22 cellular contexts compared by ENCODE assay signal in genomic region chr9:72025956-72026355, GRCh38. TPM values are rescaled to one million over a fixed set of nuclear protein-coding genes. Genes with fewer than 3 reads are reported as not detected.
DNase-seq lines count a peak whose midpoint lies in the region; ATAC-seq and TF ChIP-seq lines count a peak whose summit lies in the region.
"Had no signal": no experiment of that assay in that cellular context is flagged by ENCODE, and none has a peak within 500 bp of the region (broad histone marks: within the 10 kb centered on the region; RNA-seq: fewer than 3 reads in every experiment).

No MANE protein-coding gene starts in this region.

- no peaks in the 10 kb centered on the region for H3K27me3 Mint-ChIP-seq in activated naive CD8-positive, alpha-beta T cell treated with anti-CD3 and anti-CD28 coated beads, Interleukin-2, amount 10 ng/mL, durations not matched to agents 7 days and 5 days
- H3K27me3 Mint-ChIP-seq in activated naive CD8-positive, alpha-beta T cell treated with anti-CD3 and anti-CD28 coated beads, Interleukin-2, amount 50 U/mL, for 24 hours: no peaks in the 10 kb centered on the region
- H3K27me3 Mint-ChIP-seq in type B pancreatic cell (no peaks in the 10 kb centered on the region), endothelial cell (ENCODE audit: unreplicated experiment) (peaks cover 3% of the 10 kb centered on the region)
- H3K27me3 Mint-ChIP-seq: activated CD4-positive, alpha-beta T cell treated with anti-CD3 and anti-CD28 coated beads, Interleukin-2, amount 10 ng/mL, durations not matched to agents 7 days and 5 days; CD4-positive, alpha-beta T cell had no signal

- no peaks in the 10 kb centered on the region for H3K36me3 Mint-ChIP-seq in activated naive CD8-positive, alpha-beta T cell treated with anti-CD3 and anti-CD28 coated beads, Interleukin-2, amount 10 ng/mL, durations not matched to agents 7 days and 5 days
- H3K36me3 Mint-ChIP-seq in activated naive CD8-positive, alpha-beta T cell treated with anti-CD3 and anti-CD28 coated beads, Interleukin-2, amount 50 U/mL, for 24 hours (ENCODE audit: low read depth): no peaks in the 10 kb centered on the region
- H3K36me3 Mint-ChIP-seq in type B pancreatic cell (no peaks in the 10 kb centered on the region), endothelial cell (ENCODE audit: low read depth, unreplicated experiment) (no peaks in the 10 kb centered on the region)
- H3K36me3 Mint-ChIP-seq: T-cell had no signal

- in situ Hi-C loops in astrocyte of the spinal cord (cut with HindIII; ENCODE audit: low sequenced_read_pairs): no loop called here

- H2AFZ ChIP-seq in hepatocyte: no peak overlapping the region

- no peak for TF ChIP-seq POLR2A in stomach (IDR thresholded peaks at IDR 0.05)

- H4K20me1 ChIP-seq in hepatocyte (ENCODE audit: insufficient read depth, poor library complexity, severe bottlenecking): no peaks in the 10 kb centered on the region

- H3K27ac ChIP-seq in hepatocyte: peak overlapping the region; percentile 47
- H3K27ac ChIP-seq in stomach: peak overlapping the region in 2 of 5 donors; percentile 23 to 52
- H3K27ac ChIP-seq: ascending aorta, spleen had no signal

- POLR2A ChIA-PET in activated naive CD8-positive, alpha-beta T cell treated with anti-CD3 and anti-CD28 coated beads, Interleukin-2, amount 10 ng/mL, durations not matched to agents 7 days and 5 days (lab: Charles Lee): interaction anchor here (1.3 to 2.1 kb wide), 3 partner anchors 115 to 256 kb away, joined by 3 to 14 read pairs (median 3); partner anchors contain the start of genes ABHD17B and C9orf85

- no peaks in the 10 kb centered on the region for H3K79me2 ChIP-seq in hepatocyte

- H3K4me1 Mint-ChIP-seq in activated naive CD8-positive, alpha-beta T cell treated with anti-CD3 and anti-CD28 coated beads, Interleukin-2, amount 10 ng/mL, durations not matched to agents 7 days and 5 days: peaks cover 8% of the 10 kb centered on the region
- H3K4me1 Mint-ChIP-seq in activated naive CD8-positive, alpha-beta T cell treated with anti-CD3 and anti-CD28 coated beads, Interleukin-2, amount 50 U/mL, for 24 hours: no peaks in the 10 kb centered on the region
- H3K4me1 Mint-ChIP-seq in type B pancreatic cell (ENCODE audit: unreplicated experiment) (no peaks in the 10 kb centered on the region), endothelial cell (ENCODE audit: unreplicated experiment) (no peaks in the 10 kb centered on the region)

- intact Hi-C loops in stomach (cut with DNase I; ENCODE audit: low total_unique reads): no loop called here

- ATAC-seq in activated naive CD8-positive, alpha-beta T cell treated with anti-CD3 and anti-CD28 coated beads, Interleukin-2, amount 10 ng/mL, durations not matched to agents 7 days and 5 days (ENCODE audit: low read depth): no peak
- no peak for ATAC-seq in activated naive CD8-positive, alpha-beta T cell treated with anti-CD3 and anti-CD28 coated beads, Interleukin-2, amount 50 U/mL, for 24 hours
- ATAC-seq: effector memory CD8-positive, alpha-beta T cell had no signal

- TF ChIP-seq CTCF in astrocyte of the spinal cord (IDR thresholded peaks at IDR 0.05; ENCODE audit: low read depth, low read length): no peak
- TF ChIP-seq CTCF in hepatocyte (IDR thresholded peaks at IDR 0.05; ENCODE audit: poor library complexity): no peak
- no peak for TF ChIP-seq CTCF in type B pancreatic cell (conservative IDR thresholded peaks at IDR 0.05)
- no peak for TF ChIP-seq CTCF in endothelial cell (IDR thresholded peaks at IDR 0.05; ENCODE audit: unreplicated experiment)
- no peak for TF ChIP-seq CTCF in stomach (IDR thresholded peaks at IDR 0.05)

- H3K36me3 ChIP-seq in hepatocyte (replicated peaks; ENCODE audit: insufficient read depth, low read depth): no peaks in the 10 kb centered on the region
- no peaks in the 10 kb centered on the region for H3K36me3 ChIP-seq in stomach
- H3K36me3 ChIP-seq: ascending aorta, spleen had no signal

- DNase-seq in activated naive CD8-positive, alpha-beta T cell treated with anti-CD3 and anti-CD28 coated beads, Interleukin-2, amount 10 ng/mL, durations not matched to agents 7 days and 5 days: no peak
- no peak for DNase-seq in activated naive CD8-positive, alpha-beta T cell treated with anti-CD3 and anti-CD28 coated beads, Interleukin-2, amount 50 U/mL, for 24 hours
- DNase-seq in astrocyte of the spinal cord (ENCODE audit: low read depth, low spot score) (peak; percentile 3), hepatocyte (ENCODE audit: low spot score) (no peak), type B pancreatic cell (ENCODE audit: extremely low spot score, unreplicated experiment) (no peak), endothelial cell (ENCODE audit: low spot score) (no peak), stomach (no peak)
- DNase-seq in stimulated activated CD4-positive, alpha-beta T cell treated with anti-CD3 and anti-CD28 coated beads, Interleukin-4, amount 100 ng/mL, for 24 hours: no peak
- DNase-seq: activated CD4-positive, alpha-beta T cell treated with anti-CD3 and anti-CD28 coated beads, Interleukin-2, amount 10 ng/mL, durations not matched to agents 7 days and 5 days; activated naive CD4-positive, alpha-beta T cell treated with anti-CD3 and anti-CD28 coated beads for 36 hours; activated T-cell treated with anti-CD3 and anti-CD28 coated beads, Interleukin-2, amount 50 U/mL, for 1 hour; CD4-positive, alpha-beta T cell; effector memory CD8-positive, alpha-beta T cell; Karpas-422; left cardiac atrium; NCI-H1092; NCI-H446 treated with DMSO at 0.1 percent for 48 hours; spleen; T-cell had no signal

- H3K4me1 ChIP-seq in hepatocyte (ENCODE audit: insufficient read depth) (no peaks in the 10 kb centered on the region), stomach (peaks cover 0 to 16% (median 3%) of the 10 kb centered on the region in 4 donors)
- H3K4me1 ChIP-seq: ascending aorta had no signal

- no peak for TF ChIP-seq EP300 in stomach (IDR thresholded peaks at IDR 0.05)

- peak overlapping the region; percentile 26 for H3K27ac Mint-ChIP-seq in activated naive CD8-positive, alpha-beta T cell treated with anti-CD3 and anti-CD28 coated beads, Interleukin-2, amount 10 ng/mL, durations not matched to agents 7 days and 5 days
- no peak overlapping the region for H3K27ac Mint-ChIP-seq in activated naive CD8-positive, alpha-beta T cell treated with anti-CD3 and anti-CD28 coated beads, Interleukin-2, amount 50 U/mL, for 24 hours
- H3K27ac Mint-ChIP-seq in type B pancreatic cell (peak overlapping the region; percentile 7), endothelial cell (ENCODE audit: unreplicated experiment) (no peak overlapping the region)
- H3K27ac Mint-ChIP-seq: activated CD4-positive, alpha-beta T cell treated with anti-CD3 and anti-CD28 coated beads, Interleukin-2, amount 10 ng/mL, durations not matched to agents 7 days and 5 days; activated naive CD4-positive, alpha-beta T cell treated with anti-CD3 and anti-CD28 coated beads for 36 hours; CD4-positive, alpha-beta T cell; T-cell had no signal

- 80% methylated on average over 3 of the region's 3 CpGs for WGBS in hepatocyte (ENCODE audit: low lambda C conversion rate, missing lambda C conversion rate)
- 46 to 58% (median 50%) methylated on average over 3 of the region's 3 CpGs for WGBS in stomach, 5 donors

- H3K9me2 ChIP-seq in hepatocyte (replicated peaks; ENCODE audit: insufficient read depth): no peaks in the 10 kb centered on the region

- H3K9me3 Mint-ChIP-seq in activated naive CD8-positive, alpha-beta T cell treated with anti-CD3 and anti-CD28 coated beads, Interleukin-2, amount 10 ng/mL, durations not matched to agents 7 days and 5 days: peaks cover 3% of the 10 kb centered on the region
- peaks cover 4% of the 10 kb centered on the region for H3K9me3 Mint-ChIP-seq in activated naive CD8-positive, alpha-beta T cell treated with anti-CD3 and anti-CD28 coated beads, Interleukin-2, amount 50 U/mL, for 24 hours
- H3K9me3 Mint-ChIP-seq in type B pancreatic cell (peaks cover 6% of the 10 kb centered on the region), endothelial cell (ENCODE audit: unreplicated experiment) (no peaks in the 10 kb centered on the region)
- H3K9me3 Mint-ChIP-seq: activated CD4-positive, alpha-beta T cell treated with anti-CD3 and anti-CD28 coated beads, Interleukin-2, amount 10 ng/mL, durations not matched to agents 7 days and 5 days; activated naive CD4-positive, alpha-beta T cell treated with anti-CD3 and anti-CD28 coated beads for 36 hours; CD4-positive, alpha-beta T cell; T-cell had no signal

- H3K9me3 ChIP-seq in hepatocyte (ENCODE audit: low read depth): no peaks in the 10 kb centered on the region
- no peaks in the 10 kb centered on the region for H3K9me3 ChIP-seq in stomach
- H3K9me3 ChIP-seq: ascending aorta, spleen had no signal

- H3K4me3 ChIP-seq in astrocyte of the spinal cord (ENCODE audit: low read depth, low read length) (no peak overlapping the region), hepatocyte (no peak overlapping the region), stomach (no peak overlapping the region)
- H3K4me3 ChIP-seq: ascending aorta, spleen had no signal

- H3K27me3 ChIP-seq in hepatocyte: no peaks in the 10 kb centered on the region
- H3K27me3 ChIP-seq in stomach: no peaks in the 10 kb centered on the region
- H3K27me3 ChIP-seq: ascending aorta, spleen had no signal

- H3K4me2 ChIP-seq in hepatocyte: no peak overlapping the region

- no peak overlapping the region for H3K4me3 Mint-ChIP-seq in activated naive CD8-positive, alpha-beta T cell treated with anti-CD3 and anti-CD28 coated beads, Interleukin-2, amount 10 ng/mL, durations not matched to agents 7 days and 5 days
- H3K4me3 Mint-ChIP-seq in activated naive CD8-positive, alpha-beta T cell treated with anti-CD3 and anti-CD28 coated beads, Interleukin-2, amount 50 U/mL, for 24 hours: no peak overlapping the region
- no peak overlapping the region for H3K4me3 Mint-ChIP-seq in type B pancreatic cell
- H3K4me3 Mint-ChIP-seq in endothelial cell (ENCODE audit: unreplicated experiment): no peak overlapping the region
- H3K4me3 Mint-ChIP-seq: activated CD4-positive, alpha-beta T cell treated with anti-CD3 and anti-CD28 coated beads, Interleukin-2, amount 10 ng/mL, durations not matched to agents 7 days and 5 days; activated naive CD4-positive, alpha-beta T cell treated with anti-CD3 and anti-CD28 coated beads for 36 hours; CD4-positive, alpha-beta T cell; effector memory CD8-positive, alpha-beta T cell; neural crest cell; T-cell had no signal

RNA-seq across cellular contexts. Expression of gene C9orf57, which starts 34.5 kb away (rescaled TPM):
- total RNA-seq in activated naive CD8-positive, alpha-beta T cell treated with anti-CD3 and anti-CD28 coated beads, Interleukin-2, amount 10 ng/mL, durations not matched to agents 7 days and 5 days: not detected
- total RNA-seq in hepatocyte: 0.10 TPM in 1 of 2 replicates, not detected in the other
- not detected in 2 replicates for polyA plus RNA-seq in hepatocyte
- total RNA-seq in type B pancreatic cell (ENCODE audit: low replicate concordance): not detected in 2 replicates
- total RNA-seq in endothelial cell (ENCODE audit: unreplicated experiment): not detected
- total RNA-seq in stomach: not detected
- polyA plus RNA-seq in stomach: not detected
- total RNA-seq: activated CD4-positive, alpha-beta T cell treated with anti-CD3 and anti-CD28 coated beads, Interleukin-2, amount 10 ng/mL, durations not matched to agents 7 days and 5 days; activated naive CD4-positive, alpha-beta T cell treated with anti-CD3 and anti-CD28 coated beads for 36 hours; ascending aorta; CD4-positive, alpha-beta T cell; left cardiac atrium; neural crest cell; spleen; T-cell had no signal
- polyA plus RNA-seq: AG04450 had no signal

Comparison
In these comparisons a context has a peak if more than half of its experiments do, and no peak if none do; other contexts are left out.
1. H3K27ac Mint-ChIP-seq: peak in activated naive CD8-positive, alpha-beta T cell treated with anti-CD3 and anti-CD28 coated beads, Interleukin-2, amount 10 ng/mL, durations not matched to agents 7 days and 5 days (single experiment) and type B pancreatic cell (single experiment); none in activated naive CD8-positive, alpha-beta T cell treated with anti-CD3 and anti-CD28 coated beads, Interleukin-2, amount 50 U/mL, for 24 hours (single experiment) and endothelial cell (single experiment).